8 cellular contexts compared by ENCODE assay signal in the genomic region with DNA sequence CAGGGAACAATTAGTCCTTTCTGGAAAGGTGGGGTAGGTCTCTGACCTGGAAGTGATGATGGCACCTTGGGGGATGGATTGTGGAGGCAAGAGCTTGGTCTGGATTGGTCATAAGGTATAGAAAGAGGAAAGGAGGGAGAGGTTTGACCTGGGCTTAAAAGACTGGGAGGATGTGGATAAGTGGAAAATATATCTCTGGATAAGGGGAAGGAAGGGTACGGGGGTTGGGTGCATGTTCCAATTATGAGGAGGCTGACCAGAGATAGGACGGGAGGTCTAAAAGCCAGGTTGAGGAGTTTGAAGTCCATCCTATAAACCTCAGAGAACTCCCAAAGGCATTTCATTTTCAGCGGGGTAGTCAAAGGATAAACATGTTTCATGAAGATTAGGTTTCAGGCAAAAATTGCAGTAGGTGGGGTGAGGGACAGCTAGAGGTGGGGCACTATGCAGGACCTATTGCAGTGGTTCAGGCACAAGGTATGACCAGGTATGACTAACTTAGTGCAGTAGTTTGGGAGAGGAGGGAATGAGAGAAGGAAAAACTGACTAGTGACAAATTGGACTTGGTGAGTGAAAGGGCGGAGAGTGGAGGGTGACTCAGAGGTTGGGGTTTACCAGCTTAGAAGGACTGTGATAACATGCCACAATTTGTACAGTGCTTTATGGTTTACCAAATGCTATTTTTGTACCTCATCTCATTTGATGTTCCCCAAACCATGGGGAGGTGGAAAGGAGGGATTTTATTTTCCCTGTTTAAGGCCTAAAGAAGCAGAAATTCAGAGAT. TPM values are rescaled to one million over a fixed set of nuclear protein-coding genes. Genes with fewer than 3 reads are reported as not detected.
DNase-seq lines count a peak whose midpoint lies in the region; ATAC-seq, FAIRE-seq and TF ChIP-seq lines count a peak whose summit lies in the region.

No MANE protein-coding gene starts in this region.

- H3K4me3 ChIP-seq in epithelial cell of esophagus (ENCODE audit: low read length): no peak overlapping the region

- no peaks in the 10 kb centered on the region for H3K9me3 Mint-ChIP-seq in T-cell

- H3K36me3 Mint-ChIP-seq in T-cell: peaks cover 3% of the 10 kb centered on the region

- CTCF ChIA-PET in T-cell (lab: Charles Lee): interaction anchor here in 1 of 2 donors (1.0 kb wide), 1 partner anchor 13 kb away, joined by 6 read pairs; no protein-coding TSS in a partner anchor

- H3K27me3 Mint-ChIP-seq in T-cell: no peaks in the 10 kb centered on the region

- ATAC-seq in T-cell (replicated peaks in 1 of 4) (peak in 3 of 4 experiments; percentile 39 to 58 (median 44)), HG02759 (IDR thresholded peaks at IDR 0.05; ENCODE audit: unreplicated experiment) (no peak), HG03354 (IDR thresholded peaks at IDR 0.05; ENCODE audit: poor library complexity, severe bottlenecking, unreplicated experiment) (no peak)

- POLR2A ChIA-PET in T-cell (lab: Charles Lee): interaction anchor here in 1 of 2 donors (0.5 kb wide), 1 partner anchor 13 kb away, joined by 5 read pairs; no protein-coding TSS in a partner anchor

- peak overlapping the region in 1 of 3 donors; percentile 3 for H3K4me3 Mint-ChIP-seq in T-cell

- DNase-seq in GM19239 (ENCODE audit: insufficient read length, low spot score) (no peak), T-cell (no peak), epithelial cell of esophagus (ENCODE audit: low read depth) (peak; percentile 96), NCI-H1105 treated with DMSO at 0.1 percent for 48 hours (lab: John Stamatoyannopoulos, UW) (no peak), foreskin melanocyte (no peak)
- peak; percentile 60 for DNase-seq in stimulated activated CD4-positive, alpha-beta T cell treated with anti-CD3 and anti-CD28 coated beads, Interleukin-1b, Interleukin-23, amount 100 ng/mL, for 48 hours

- peak; percentile 58 for FAIRE-seq in GM19239 (lab: Jason Lieb, UNC)

- no peak for TF ChIP-seq CTCF in epithelial cell of esophagus (IDR thresholded peaks at IDR 0.05; ENCODE audit: insufficient read depth, low read depth, low read length, missing control alignments)

- peaks cover 47 to 59% (median 51%) of the 10 kb centered on the region in 3 donors for H3K4me1 Mint-ChIP-seq in T-cell

- H3K27ac Mint-ChIP-seq in T-cell: peak overlapping the region; percentile 48 to 50

RNA-seq across cellular contexts. Expression of gene PDE8A, which starts 10.7 kb away (rescaled TPM):
- total RNA-seq in T-cell: 10 to 100 TPM; 21.5 to 33.7 (median 25.1) TPM

Comparison
In these comparisons a context has a peak if more than half of its experiments do, and no peak if none do; other contexts are left out.
1. DNase-seq: peak in epithelial cell of esophagus (single experiment) and stimulated activated CD4-positive, alpha-beta T cell treated with anti-CD3 and anti-CD28 coated beads, Interleukin-1b, Interleukin-23, amount 100 ng/mL, for 48 hours (single experiment); none in GM19239 (single experiment), T-cell (0 of 34), NCI-H1105 treated with DMSO at 0.1 percent for 48 hours (single experiment) and foreskin melanocyte (single experiment).
2. ATAC-seq: peak in T-cell (3 of 4); none in HG02759 (single experiment) and HG03354 (single experiment).